14 cellular contexts compared by ENCODE assay signal in genomic region chr6:82227770-82228169, GRCh38. TPM values are rescaled to one million over a fixed set of nuclear protein-coding genes. Genes with fewer than 3 reads are reported as not detected.
DNase-seq lines count a peak whose midpoint lies in the region; ATAC-seq and TF ChIP-seq lines count a peak whose summit lies in the region.
"Had no signal": no experiment of that assay in that cellular context is flagged by ENCODE, and none has a peak within 500 bp of the region (broad histone marks: within the 10 kb centered on the region; RNA-seq: fewer than 3 reads in every experiment).

No MANE protein-coding gene starts in this region.

- DNase-seq in activated CD4-positive, alpha-beta T cell treated with anti-CD3 and anti-CD28 coated beads, Interleukin-2, amount 10 ng/mL, durations not matched to agents 7 days and 5 days, result no peak
- DNase-seq in activated CD4-positive, alpha-beta T cell treated with anti-CD3 and anti-CD28 coated beads, Interleukin-2, amount 50 U/mL, for 1 hour, result no peak
- DNase-seq in endothelial cell (ENCODE audit: low spot score) (no peak), HPDE6-E6E7 (ENCODE audit: extremely low spot score) (no peak)
- no peak for DNase-seq in NK-92 treated with Interleukin-12 subunit alpha and Interleukin-12 subunit beta, amount 100 ng/mL, for 24 hours (lab: John Stamatoyannopoulos, UW)
- DNase-seq: 8988T; activated naive CD4-positive, alpha-beta T cell treated with Interleukin-2 at 50 U/mL for 16 hours; effector memory CD4-positive, alpha-beta T cell; stimulated activated CD4-positive, alpha-beta T cell treated with anti-CD3 and anti-CD28 coated beads, Interleukin-4, amount 100 ng/mL, for 4 hours; T-cell; transverse colon had no signal

- peaks cover 22% of the 10 kb centered on the region for H3K4me1 Mint-ChIP-seq in activated CD4-positive, alpha-beta T cell treated with anti-CD3 and anti-CD28 coated beads, Interleukin-2, amount 10 ng/mL, durations not matched to agents 7 days and 5 days
- peaks cover 4% of the 10 kb centered on the region for H3K4me1 Mint-ChIP-seq in endothelial cell (ENCODE audit: unreplicated experiment)
- H3K4me1 Mint-ChIP-seq in activated T-helper 17 cell treated with anti-CD3 and anti-CD28 coated beads, Interleukin-2, amount 50 U/mL, for 72 hours, result no peaks in the 10 kb centered on the region

- no peak overlapping the region for H3K4me3 Mint-ChIP-seq in activated CD4-positive, alpha-beta T cell treated with anti-CD3 and anti-CD28 coated beads, Interleukin-2, amount 10 ng/mL, durations not matched to agents 7 days and 5 days
- H3K4me3 Mint-ChIP-seq in endothelial cell (ENCODE audit: unreplicated experiment), result no peak overlapping the region
- H3K4me3 Mint-ChIP-seq in activated T-helper 17 cell treated with anti-CD3 and anti-CD28 coated beads, Interleukin-2, amount 50 U/mL, for 72 hours, result no peak overlapping the region
- H3K4me3 Mint-ChIP-seq: T-cell had no signal

- TF ChIP-seq CTCF in endothelial cell (IDR thresholded peaks at IDR 0.05; ENCODE audit: unreplicated experiment), result no peak

- no peaks in the 10 kb centered on the region for H3K27me3 Mint-ChIP-seq in activated CD4-positive, alpha-beta T cell treated with anti-CD3 and anti-CD28 coated beads, Interleukin-2, amount 10 ng/mL, durations not matched to agents 7 days and 5 days
- H3K27me3 Mint-ChIP-seq in endothelial cell (ENCODE audit: unreplicated experiment), result no peaks in the 10 kb centered on the region
- H3K27me3 Mint-ChIP-seq in activated T-helper 17 cell treated with anti-CD3 and anti-CD28 coated beads, Interleukin-2, amount 50 U/mL, for 72 hours, result no peaks in the 10 kb centered on the region
- H3K27me3 Mint-ChIP-seq: T-cell had no signal

- CTCF ChIA-PET in activated CD4-positive, alpha-beta T cell treated with anti-CD3 and anti-CD28 coated beads, Interleukin-2, amount 10 ng/mL, durations not matched to agents 7 days and 5 days (lab: Charles Lee), result interaction anchor here (0.6 to 0.8 kb wide), 2 partner anchors 283 to 982 kb away, joined by 3 to 8 read pairs; no protein-coding TSS in a partner anchor

- H3K9me3 Mint-ChIP-seq in activated CD4-positive, alpha-beta T cell treated with anti-CD3 and anti-CD28 coated beads, Interleukin-2, amount 10 ng/mL, durations not matched to agents 7 days and 5 days, result no peaks in the 10 kb centered on the region
- no peaks in the 10 kb centered on the region for H3K9me3 Mint-ChIP-seq in endothelial cell (ENCODE audit: unreplicated experiment)
- no peaks in the 10 kb centered on the region for H3K9me3 Mint-ChIP-seq in activated T-helper 17 cell treated with anti-CD3 and anti-CD28 coated beads, Interleukin-2, amount 50 U/mL, for 72 hours
- H3K9me3 Mint-ChIP-seq: T-cell had no signal

- peaks cover 51% of the 10 kb centered on the region for H3K36me3 Mint-ChIP-seq in activated CD4-positive, alpha-beta T cell treated with anti-CD3 and anti-CD28 coated beads, Interleukin-2, amount 10 ng/mL, durations not matched to agents 7 days and 5 days (ENCODE audit: low read depth)
- H3K36me3 Mint-ChIP-seq in endothelial cell (ENCODE audit: low read depth, unreplicated experiment), result peaks cover 12% of the 10 kb centered on the region
- peaks cover 87% of the 10 kb centered on the region for H3K36me3 Mint-ChIP-seq in activated T-helper 17 cell treated with anti-CD3 and anti-CD28 coated beads, Interleukin-2, amount 50 U/mL, for 72 hours (ENCODE audit: low read depth)

- POLR2A ChIA-PET in activated CD4-positive, alpha-beta T cell treated with anti-CD3 and anti-CD28 coated beads, Interleukin-2, amount 10 ng/mL, durations not matched to agents 7 days and 5 days (lab: Charles Lee), result interaction anchor here (0.9 kb wide), 1 partner anchor 20 kb away, joined by 3 read pairs; the partner anchor contains the start of gene IBTK

- H3K27ac Mint-ChIP-seq in activated CD4-positive, alpha-beta T cell treated with anti-CD3 and anti-CD28 coated beads, Interleukin-2, amount 10 ng/mL, durations not matched to agents 7 days and 5 days, result peak overlapping the region; percentile 80
- H3K27ac Mint-ChIP-seq in endothelial cell (ENCODE audit: unreplicated experiment), result peak overlapping the region; percentile 74
- H3K27ac Mint-ChIP-seq in activated T-helper 17 cell treated with anti-CD3 and anti-CD28 coated beads, Interleukin-2, amount 50 U/mL, for 72 hours, result no peak overlapping the region

- peak; percentile 96 for ATAC-seq in GM21723 (IDR thresholded peaks at IDR 0.05; ENCODE audit: unreplicated experiment)
- peak; percentile 85 for ATAC-seq in HG03378 (IDR thresholded peaks at IDR 0.05; ENCODE audit: unreplicated experiment)
- ATAC-seq in activated T-helper 17 cell treated with anti-CD3 and anti-CD28 coated beads, Interleukin-2, amount 50 U/mL, for 72 hours (replicated peaks), result no peak

RNA-seq across cellular contexts. Expression of gene IBTK, which starts 19.8 kb away (rescaled TPM):
- 10 to 100 TPM; 26.8 to 27.3 TPM for total RNA-seq in activated CD4-positive, alpha-beta T cell treated with anti-CD3 and anti-CD28 coated beads, Interleukin-2, amount 10 ng/mL, durations not matched to agents 7 days and 5 days
- total RNA-seq in endothelial cell (ENCODE audit: unreplicated experiment), result 24.8 TPM
- 10 to 100 TPM; 19.5 to 23.5 TPM for total RNA-seq in activated T-helper 17 cell treated with anti-CD3 and anti-CD28 coated beads, Interleukin-2, amount 50 U/mL, for 72 hours
